ENCODE assay signal across 1 cellular context in genomic region chr7:44573464-44574285, GRCh38.
TF ChIP-seq lines count a peak whose summit lies in the region.

Gene DDX56 (minus strand): TSS chr7:44573908. CDS start chr7:44573895, 13 bp downstream.

TF ChIP-seq in HepG2, 621 proteins besides CTCF, POLR2A, EP300 and RAD21 (continued from another document and continues in another):
- TF ChIP-seq ZNF619 (CRISPR knock-in tag; IDR thresholded peaks at IDR 0.05) (0 out of 2 replicates have a peak, but pooled peaks have one; percentile 86), ZNF891 (CRISPR knock-in tag; IDR thresholded peaks at IDR 0.05) (peak; percentile 98), ATF1 (CRISPR knock-in tag; IDR thresholded peaks at IDR 0.05) (peak; percentile 66), PCBP1 (IDR thresholded peaks at IDR 0.05; ENCODE audit: borderline replicate concordance, low read depth, low read length) (no peak), THAP11 (CRISPR knock-in tag; IDR thresholded peaks at IDR 0.05) (peak; percentile 92), GTF2F1 (IDR thresholded peaks at IDR 0.05; ENCODE audit: low read length) (no peak), ZSCAN20 (CRISPR knock-in tag; IDR thresholded peaks at IDR 0.05; ENCODE audit: borderline replicate concordance) (peak; percentile 85; the same call in 1 of the 2 replicates), HOXA3 (CRISPR knock-in tag; IDR thresholded peaks at IDR 0.05) (peak; percentile 92), ZNF101 (CRISPR knock-in tag; IDR thresholded peaks at IDR 0.05; ENCODE audit: borderline replicate concordance, low read depth) (peak; percentile 85; the same call in 1 of the 2 replicates), ZNF552 (CRISPR knock-in tag; IDR thresholded peaks at IDR 0.05; ENCODE audit: borderline replicate concordance) (peak; percentile 88), ZBTB3 (CRISPR knock-in tag; IDR thresholded peaks at IDR 0.05; ENCODE audit: borderline replicate concordance, low read depth) (peak; percentile 66; the same call in 1 of the 2 replicates), PAWR (CRISPR knock-in tag; IDR thresholded peaks at IDR 0.05; ENCODE audit: borderline replicate concordance) (no peak), ZNF543 (CRISPR knock-in tag; IDR thresholded peaks at IDR 0.05) (peak; percentile 89), TMF1 (CRISPR knock-in tag; IDR thresholded peaks at IDR 0.05; ENCODE audit: low read depth) (peak; percentile 93; the same call in 1 of the 2 replicates), ZNF275 (CRISPR knock-in tag; IDR thresholded peaks at IDR 0.05; ENCODE audit: borderline replicate concordance) (peak; percentile 63; the same call in 1 of the 2 replicates), HNF4G (IDR thresholded peaks at IDR 0.05; ENCODE audit: borderline replicate concordance, low read depth, low read length) (peak; percentile 69; the same call in 1 of the 2 replicates), HNF4G (CRISPR knock-in tag; IDR thresholded peaks at IDR 0.05; ENCODE audit: borderline replicate concordance, low read depth) (peak; percentile 53), CENPT (CRISPR knock-in tag; IDR thresholded peaks at IDR 0.05; ENCODE audit: low read depth) (peak; percentile 22; the same call in 1 of the 2 replicates), E2F5 (CRISPR knock-in tag; conservative IDR thresholded peaks at IDR 0.05) (0 out of 2 replicates have a peak, but pooled peaks have one; percentile 14), ZNF354B (CRISPR knock-in tag; IDR thresholded peaks at IDR 0.05) (no peak), TFE3 (CRISPR knock-in tag; IDR thresholded peaks at IDR 0.05) (peak; percentile 85; the same call in 1 of the 2 replicates), HMG20B (CRISPR knock-in tag; conservative IDR thresholded peaks at IDR 0.05) (no peak), SSRP1 (CRISPR knock-in tag; IDR thresholded peaks at IDR 0.05) (no peak), ZNF556 (CRISPR knock-in tag; IDR thresholded peaks at IDR 0.05; ENCODE audit: borderline replicate concordance) (peak; percentile 55), POLR2AphosphoS2 (IDR thresholded peaks at IDR 0.05; ENCODE audit: low read depth, low read length) (no peak), NFAT5 (CRISPR knock-in tag; IDR thresholded peaks at IDR 0.05) (peak; percentile 90; the same call in 1 of the 2 replicates), TRAFD1 (CRISPR knock-in tag; IDR thresholded peaks at IDR 0.05; ENCODE audit: borderline replicate concordance) (no peak), ZNF143 (CRISPR knock-in tag; IDR thresholded peaks at IDR 0.05) (peak; percentile 68), HDAC2 (CRISPR knock-in tag; IDR thresholded peaks at IDR 0.05) (peak; percentile 85), ZSCAN30 (CRISPR knock-in tag; IDR thresholded peaks at IDR 0.05) (no peak), ZBTB42 (CRISPR knock-in tag; IDR thresholded peaks at IDR 0.05) (no peak), TCF12 (IDR thresholded peaks at IDR 0.05) (no peak), TCF12 (CRISPR knock-in tag; IDR thresholded peaks at IDR 0.05) (no peak), AHR (CRISPR knock-in tag; IDR thresholded peaks at IDR 0.05) (peak; percentile 62; the same call in 1 of the 2 replicates), HMGXB4 (CRISPR knock-in tag; IDR thresholded peaks at IDR 0.05; ENCODE audit: borderline replicate concordance in 1 of 2, low read depth in 1 of 2) (peak; percentile 67 to 75; a peak in 3 of 4 replicates), ZNF605 (CRISPR knock-in tag; IDR thresholded peaks at IDR 0.05) (peak; percentile 89), CEBPZ (IDR thresholded peaks at IDR 0.05; ENCODE audit: low read length) (no peak), REPIN1 (CRISPR knock-in tag; IDR thresholded peaks at IDR 0.05; ENCODE audit: borderline replicate concordance, low read depth) (peak; percentile 91), ZNF501 (CRISPR knock-in tag; IDR thresholded peaks at IDR 0.05) (peak; percentile 84; the same call in 1 of the 2 replicates), PTBP1 (IDR thresholded peaks at IDR 0.05; ENCODE audit: low read depth, low read length, poor library complexity, severe bottlenecking) (no peak), KLF15 (CRISPR knock-in tag; IDR thresholded peaks at IDR 0.05; ENCODE audit: borderline replicate concordance) (peak; percentile 74; the same call in 1 of the 2 replicates), SALL1 (CRISPR knock-in tag; IDR thresholded peaks at IDR 0.05) (peak; percentile 94), YEATS2 (CRISPR knock-in tag; IDR thresholded peaks at IDR 0.05; ENCODE audit: borderline replicate concordance) (peak; percentile 93), NPAS2 (CRISPR knock-in tag; IDR thresholded peaks at IDR 0.05; ENCODE audit: borderline replicate concordance) (no peak), SYNCRIP (IDR thresholded peaks at IDR 0.05; ENCODE audit: insufficient read depth, low read depth, low read length) (no peak)
